ENCODE assay signal across 8 cellular contexts in genomic region chr17:19306160-19307111, GRCh38. TPM values are rescaled to one million over a fixed set of nuclear protein-coding genes. Genes with fewer than 3 reads are reported as not detected.
A peak's percentile ranks its signal among the peaks of the same experiment; 100 is the strongest.
DNase-seq lines count a peak whose midpoint lies in the region; ATAC-seq, FAIRE-seq and TF ChIP-seq lines count a peak whose summit lies in the region.

No MANE protein-coding gene starts in this region.

- DNase-seq in C1 segment of cervical spinal cord (lab: John Stamatoyannopoulos, UW): peak in 12 of 14 donors; percentile 37 to 89 (median 82)
- peak; percentile 62 for DNase-seq in GM19239 (ENCODE audit: insufficient read length, low spot score)
- DNase-seq in activated CD4-positive, alpha-beta T cell treated with anti-CD3 and anti-CD28 coated beads for 4 hours: peak; percentile 8
- peak; percentile 76 for DNase-seq in middle frontal gyrus (ENCODE audit: extremely low spot score, low spot score)
- no peak for DNase-seq in retina
- no peak for DNase-seq in AG20443 (ENCODE audit: low spot score)
- DNase-seq in omental fat pad (ENCODE audit: low spot score): no peak

- peak; percentile 99 for FAIRE-seq in GM19239 (lab: Jason Lieb, UNC)

- no peak for TF ChIP-seq CTCF in omental fat pad (IDR thresholded peaks at IDR 0.05)

- ATAC-seq in HG03196 (IDR thresholded peaks at IDR 0.05; ENCODE audit: unreplicated experiment): peak; percentile 77
- ATAC-seq in omental fat pad (ENCODE audit: low FRiP score): no peak

RNA-seq across cellular contexts. Expression of gene B9D1, which starts 56.1 kb away (rescaled TPM):
- 10 to 100 TPM in 3 of 4 donors, 1 to 10 TPM in 1; 8.0 to 27.4 (median 18.3) TPM for total RNA-seq in omental fat pad

Comparison
In these comparisons a context has a peak if more than half of its experiments do, and no peak if none do; other contexts are left out.
1. DNase-seq: peak in C1 segment of cervical spinal cord (12 of 14), GM19239 (single experiment), activated CD4-positive, alpha-beta T cell treated with anti-CD3 and anti-CD28 coated beads for 4 hours (2 of 2) and middle frontal gyrus (single experiment); none in retina (single experiment), AG20443 (single experiment) and omental fat pad (single experiment).